20 cellular contexts compared by ENCODE assay signal in genomic region chr14:30177776-30178175, GRCh38.
DNase-seq lines count a peak whose midpoint lies in the region; TF ChIP-seq lines count a peak whose summit lies in the region.
"Had no signal": no experiment of that assay in that cellular context is flagged by ENCODE, and none has a peak within 500 bp of the region (broad histone marks: within the 10 kb centered on the region; RNA-seq: fewer than 3 reads in every experiment).

No MANE protein-coding gene starts in this region.

- H3K27ac ChIP-seq in breast epithelium, result peak overlapping the region; percentile 73 to 80
- H3K27ac ChIP-seq in esophagus squamous epithelium, result no peak overlapping the region
- H3K27ac ChIP-seq: BLaER1, KMS-11, SJSA1 had no signal

- POLR2A ChIA-PET in MCF 10A (lab: Yijun Ruan, JAX), result no interaction called here

- no peaks in the 10 kb centered on the region for H3K4me1 Mint-ChIP-seq in MCF 10A (ENCODE audit: insufficient read depth, unreplicated experiment)

- no TSS peak for BruUV-seq in MCF 10A (replicated peaks; lab: Mats Ljungman, UMichigan)

- H3K4me3 ChIP-seq in breast epithelium, result no peak overlapping the region
- no peak overlapping the region for H3K4me3 ChIP-seq in esophagus squamous epithelium
- H3K4me3 ChIP-seq: BLaER1, SJSA1 had no signal

- CTCF ChIA-PET in MCF 10A (lab: Yijun Ruan, JAX), result interaction anchor here (0.7 to 1.0 kb wide), 2 partner anchors 93 to 1426 kb away, joined by 3 to 4 read pairs; no protein-coding TSS in a partner anchor

- H3K36me3 ChIP-seq in breast epithelium, result no peaks in the 10 kb centered on the region
- no peaks in the 10 kb centered on the region for H3K36me3 ChIP-seq in esophagus squamous epithelium
- H3K36me3 ChIP-seq: BLaER1, SJSA1 had no signal

- intact Hi-C loops in breast epithelium (cut with DNase I; ENCODE audit: low total_unique reads), result no loop called here
- intact Hi-C loops in MCF 10A (cut with micrococcal nuclease), result no loop called here
- intact Hi-C loops in esophagus squamous epithelium (cut with DNase I), result no loop called here

- H3K4me3 Mint-ChIP-seq in MCF 10A (ENCODE audit: unreplicated experiment), result no peak overlapping the region
- H3K4me3 Mint-ChIP-seq: CD4-positive, alpha-beta T cell had no signal

- H3K27me3 ChIP-seq in breast epithelium, result no peaks in the 10 kb centered on the region
- H3K27me3 ChIP-seq in esophagus squamous epithelium, result no peaks in the 10 kb centered on the region
- H3K27me3 ChIP-seq: BLaER1, SJSA1 had no signal

- H3K4me1 ChIP-seq in breast epithelium (peaks cover 0 to 3% of the 10 kb centered on the region in 2 donors), esophagus squamous epithelium (no peaks in the 10 kb centered on the region)
- H3K4me1 ChIP-seq: BLaER1, Caco-2, SJSA1 had no signal

- H3K9me3 ChIP-seq in breast epithelium, result no peaks in the 10 kb centered on the region
- H3K9me3 ChIP-seq in esophagus squamous epithelium, result no peaks in the 10 kb centered on the region
- H3K9me3 ChIP-seq: BLaER1, Caco-2, SJSA1 had no signal

- no peak overlapping the region for H3K27ac Mint-ChIP-seq in MCF 10A (ENCODE audit: low read depth, unreplicated experiment)
- H3K27ac Mint-ChIP-seq: CD4-positive, alpha-beta T cell had no signal

- DNase-seq in breast epithelium (ENCODE audit: low spot score in 2 of 2), result peak in 1 of 2 donors; percentile 35
- DNase-seq in MCF 10A (ENCODE audit: unreplicated experiment), result no peak
- DNase-seq in NCI-H446 treated with DMSO at 0.1 percent for 48 hours (lab: John Stamatoyannopoulos, UW), result peak; percentile 94
- DNase-seq in fibroblast of peridontal ligament (ENCODE audit: extremely low read depth), result peak; percentile 25
- no peak for DNase-seq in cerebellar cortex (ENCODE audit: low spot score)
- no peak for DNase-seq in esophagus squamous epithelium (lab: John Stamatoyannopoulos, UW)
- no peak for DNase-seq in NCI-H2196 treated with DMSO at 0.1 percent for 48 hours (lab: John Stamatoyannopoulos, UW; ENCODE audit: unreplicated experiment)
- DNase-seq: Caco-2; CD4-positive, alpha-beta T cell; DMS 273 treated with DMSO at 0.1 percent for 48 hours; DND-41; GOT3; HCEC 1CT; NCI-H1417 treated with DMSO at 0.1 percent for 48 hours; NCI-H1930; NCI-H2227 treated with DMSO at 0.1 percent for 48 hours; NCI-H82 had no signal

- H3K27me3 Mint-ChIP-seq in MCF 10A (ENCODE audit: insufficient read depth, unreplicated experiment), result peaks cover 1% of the 10 kb centered on the region
- H3K27me3 Mint-ChIP-seq: CD4-positive, alpha-beta T cell had no signal

- TF ChIP-seq POLR2A in breast epithelium (IDR thresholded peaks at IDR 0.05), result no peak
- TF ChIP-seq POLR2A in esophagus squamous epithelium (IDR thresholded peaks at IDR 0.05), result no peak

- TF ChIP-seq CTCF in breast epithelium (IDR thresholded peaks at IDR 0.05) (no peak), MCF 10A (IDR thresholded peaks at IDR 0.05; ENCODE audit: unreplicated experiment) (no peak), esophagus squamous epithelium (IDR thresholded peaks at IDR 0.05) (no peak)

- WGBS in esophagus squamous epithelium, 2 donors, result 80 to 92% methylated on average over 1 of the region's 1 CpG

- H3K9me3 Mint-ChIP-seq in MCF 10A (ENCODE audit: unreplicated experiment), result no peaks in the 10 kb centered on the region
- H3K9me3 Mint-ChIP-seq: CD4-positive, alpha-beta T cell had no signal

- no peaks in the 10 kb centered on the region for H3K36me3 Mint-ChIP-seq in MCF 10A (ENCODE audit: insufficient read depth, unreplicated experiment)

Comparison
In these comparisons a context has a peak if more than half of its experiments do, and no peak if none do; other contexts are left out.
1. DNase-seq: peak in NCI-H446 treated with DMSO at 0.1 percent for 48 hours (single experiment) and fibroblast of peridontal ligament (single experiment); none in MCF 10A (single experiment), cerebellar cortex (single experiment), esophagus squamous epithelium (single experiment) and NCI-H2196 treated with DMSO at 0.1 percent for 48 hours (single experiment).
2. H3K27ac ChIP-seq: peak in breast epithelium (2 of 2); none in esophagus squamous epithelium (0 of 4).